In the genomic region with DNA sequence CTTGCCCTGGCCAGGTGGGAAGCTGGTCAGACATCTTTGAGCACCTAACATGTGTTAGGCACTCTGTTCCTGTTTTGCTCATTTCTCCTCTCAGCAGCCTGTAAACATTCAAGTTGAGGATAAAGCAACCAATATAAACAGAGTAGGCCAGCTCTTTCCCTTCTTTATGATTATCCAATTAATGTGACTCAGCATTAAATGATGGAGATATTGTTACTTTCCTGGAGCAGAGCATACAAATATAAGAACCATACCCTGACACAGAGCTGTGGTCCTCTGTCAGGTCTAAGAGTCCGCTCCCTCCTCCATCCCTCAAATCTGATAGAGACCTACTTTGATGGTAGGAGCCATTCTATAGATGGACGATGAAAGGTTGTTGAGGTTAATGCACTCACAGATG, we compare ENCODE assay signal across 25 cellular contexts.
"Had no signal": no experiment of that assay in that cellular context is flagged by ENCODE, and none has a peak within 500 bp of the region (broad histone marks: within the 10 kb centered on the region; RNA-seq: fewer than 3 reads in every experiment).

No MANE protein-coding gene starts in this region.

- H3K4me1 ChIP-seq: left lung, testis, tibial artery had no signal

- DNase-seq: dorsolateral prefrontal cortex; effector CD4-positive, alpha-beta T cell; gastrocnemius medialis; heart left ventricle; hippocampal formation; left cardiac atrium; left lung; natural killer cell; occipital lobe; ovary; posterior cingulate gyrus; psoas muscle; right cardiac atrium; spleen; stimulated activated CD4-positive, alpha-beta T cell treated with anti-CD3 and anti-CD28 coated beads, Interleukin-4, amount 100 ng/mL, for 4 hours; stimulated activated naive CD8-positive, alpha-beta T cell treated with anti-CD3 and anti-CD28 coated beads, Interleukin-15, Interleukin-2, amounts not matched to agents 100 U/mL and 50 U/mL, for 24 hours; substantia nigra; testis; tibial artery; upper lobe of left lung had no signal

- ATAC-seq: gastrocnemius medialis; heart left ventricle; left cardiac atrium; left lung; natural killer cell; psoas muscle; right cardiac atrium; stimulated activated memory B cell treated with anti-CD40 and anti-IgM and Interleukin-4, amounts not matched to agents 10 μg/mL and 1 μg/mL and 100 μg/mL, for 72 hours; stimulated activated naive CD8-positive, alpha-beta T cell treated with anti-CD3 and anti-CD28 coated beads, Interleukin-15, Interleukin-2, amounts not matched to agents 100 U/mL and 50 U/mL, for 24 hours had no signal

- H3K36me3 ChIP-seq: left lung, ovary, spleen, tibial artery, upper lobe of left lung had no signal

- H3K27ac ChIP-seq: gastrocnemius medialis, heart left ventricle, left lung, ovary, psoas muscle, skin epidermis, spleen, testis, tibial artery, upper lobe of left lung had no signal

- H3K9me3 ChIP-seq: gastrocnemius medialis, heart left ventricle, left lung, ovary, psoas muscle, spleen, testis, tibial artery, upper lobe of left lung had no signal

- H3K27me3 ChIP-seq: dorsolateral prefrontal cortex, gastrocnemius medialis, heart left ventricle, left lung, ovary, spleen, testis, tibial artery, upper lobe of left lung had no signal

- FAIRE-seq: colon, islet of Langerhans, urothelium cell line had no signal

- H3K4me3 ChIP-seq: dorsolateral prefrontal cortex, gastrocnemius medialis, heart left ventricle, left lung, ovary, psoas muscle, skin epidermis, spleen, testis, tibial artery, upper lobe of left lung had no signal
